Comparison of ENCODE assay signal across 17 cellular contexts in the genomic region with DNA sequence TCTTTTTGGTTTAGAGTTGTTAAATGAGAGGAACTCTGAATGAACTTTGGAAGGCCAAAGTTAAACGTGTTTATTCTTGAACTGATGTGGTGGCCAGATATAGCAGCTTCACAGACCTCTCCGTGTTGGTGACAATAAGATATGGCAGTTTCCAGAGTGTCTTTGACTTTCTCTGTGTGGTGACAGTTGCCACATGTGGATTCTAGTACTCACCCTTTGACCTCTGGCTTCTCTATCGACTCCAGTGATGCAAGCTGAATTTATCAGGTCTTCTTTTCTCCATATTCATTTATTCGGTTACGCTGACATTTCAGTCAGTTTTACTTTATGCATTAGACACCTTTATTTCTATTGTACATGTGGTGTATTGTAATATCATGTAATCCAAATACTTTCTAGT.
"Had no signal": no experiment of that assay in that cellular context is flagged by ENCODE, and none has a peak within 500 bp of the region (broad histone marks: within the 10 kb centered on the region; RNA-seq: fewer than 3 reads in every experiment).

No MANE protein-coding gene starts in this region.

- H3K36me3 ChIP-seq: heart right ventricle, right atrium auricular region, thyroid gland had no signal

- FAIRE-seq: endometrium, islet of Langerhans, urothelium cell line had no signal

- ATAC-seq: esophagus mucosa; heart right ventricle; mucosa of descending colon; naive thymus-derived CD8-positive, alpha-beta T cell had no signal

- DNase-seq: cortex of kidney; effector memory CD4-positive, alpha-beta T cell; heart right ventricle; hypothalamus; kidney glomerular epithelial cell; mammary epithelial cell; mucosa of descending colon; naive thymus-derived CD8-positive, alpha-beta T cell; stimulated activated CD4-positive, alpha-beta T cell treated with anti-CD3 and anti-CD28 coated beads, Interleukin-2, amount 100 ng/mL, for 48 hours; stimulated activated naive CD4-positive, alpha-beta T cell treated with Interleukin-2 at 50 U/mL for 16 hours; thyroid gland had no signal

- H3K4me2 ChIP-seq: smooth muscle cell had no signal

- H3K27me3 ChIP-seq: heart right ventricle, right atrium auricular region, thyroid gland had no signal

- H3K9me3 ChIP-seq: right atrium auricular region, thyroid gland had no signal

- H3K4me3 ChIP-seq: heart right ventricle, mucosa of descending colon, right atrium auricular region, smooth muscle cell, thyroid gland had no signal

- H3K27ac ChIP-seq: heart right ventricle, right atrium auricular region, thyroid gland had no signal

- H3K4me1 ChIP-seq: heart right ventricle, right atrium auricular region, thyroid gland had no signal
